11 cellular contexts compared by ENCODE assay signal in genomic region chr12:99130808-99131538, GRCh38.
DNase-seq lines count a peak whose midpoint lies in the region; ATAC-seq and TF ChIP-seq lines count a peak whose summit lies in the region.
"Had no signal": no experiment of that assay in that cellular context is flagged by ENCODE, and none has a peak within 500 bp of the region (broad histone marks: within the 10 kb centered on the region; RNA-seq: fewer than 3 reads in every experiment).

No MANE protein-coding gene starts in this region.

- H3K4me3 ChIP-seq in ectodermal cell (ENCODE audit: insufficient read depth, low read depth, low read length) (no peak overlapping the region), OCI-LY7 (ENCODE audit: low read depth, low read length, poor library complexity, severe bottlenecking) (no peak overlapping the region)
- H3K4me3 ChIP-seq: MG63 had no signal

- H3K9me2 ChIP-seq in OCI-LY7 (ENCODE audit: insufficient read depth, low read length): no peaks in the 10 kb centered on the region

- DNase-seq in CD1c-positive myeloid dendritic cell (ENCODE audit: extremely low spot score): peak; percentile 86
- no peak for DNase-seq in OCI-LY7 (ENCODE audit: low spot score)
- DNase-seq in stimulated activated CD4-positive, alpha-beta T cell treated with anti-CD3 and anti-CD28 coated beads, Interleukin-4, amount 100 ng/mL, for 24 hours: no peak
- no peak for DNase-seq in COLO668 (lab: John Stamatoyannopoulos, UW; ENCODE audit: unreplicated experiment)
- no peak for DNase-seq in NCI-H69 (lab: John Stamatoyannopoulos, UW)
- DNase-seq: BE2C; stimulated activated CD8-positive, alpha-beta memory T cell treated with anti-CD3 and anti-CD28 coated beads, Interleukin-4, amount 100 ng/mL, for 48 hours had no signal

- ATAC-seq in GM21447 (IDR thresholded peaks at IDR 0.05; ENCODE audit: unreplicated experiment): peak; percentile 97
- peak; percentile 93 for ATAC-seq in HG03457 (IDR thresholded peaks at IDR 0.05; ENCODE audit: unreplicated experiment)

- TF ChIP-seq CTCF in OCI-LY7 (conservative IDR thresholded peaks at IDR 0.05; ENCODE audit: low read length): no peak

- no peaks in the 10 kb centered on the region for H3K27me3 ChIP-seq in ectodermal cell (ENCODE audit: control insufficient read depth, insufficient read depth, low read length, poor library complexity, severe bottlenecking)
- H3K27me3 ChIP-seq: BE2C, MG63 had no signal

- H3K79me2 ChIP-seq in OCI-LY7 (ENCODE audit: insufficient read depth, low read depth, low read length): no peaks in the 10 kb centered on the region

- H4K20me1 ChIP-seq in OCI-LY7 (ENCODE audit: insufficient read depth, low read length): no peaks in the 10 kb centered on the region

- H3K27ac ChIP-seq in ectodermal cell (ENCODE audit: insufficient read depth, low read depth, low read length, poor library complexity, severe bottlenecking) (peak overlapping the region; percentile 47), OCI-LY7 (ENCODE audit: low read depth, low read length, poor library complexity, severe bottlenecking) (no peak overlapping the region)

- 86 to 88% methylated on average over 3 of the region's 3 CpGs for WGBS in ectodermal cell, 2 experiments

- H3K9me3 ChIP-seq in ectodermal cell (ENCODE audit: control insufficient read depth, low read length): no peaks in the 10 kb centered on the region
- no peaks in the 10 kb centered on the region for H3K9me3 ChIP-seq in OCI-LY7 (ENCODE audit: low read length)
- H3K9me3 ChIP-seq: BE2C, MG63 had no signal

- intact Hi-C loops in OCI-LY7 (cut with micrococcal nuclease; ENCODE audit: unreplicated experiment): no loop called here

- no peak overlapping the region for H2AFZ ChIP-seq in OCI-LY7 (ENCODE audit: low read length)

- H3K4me1 ChIP-seq in ectodermal cell (ENCODE audit: control insufficient read depth, insufficient read depth, low read length): peaks cover 20% of the 10 kb centered on the region
- no peaks in the 10 kb centered on the region for H3K4me1 ChIP-seq in OCI-LY7 (ENCODE audit: insufficient read depth, low read length, poor library complexity, severe bottlenecking)
- H3K4me1 ChIP-seq: BE2C had no signal

- H3K4me2 ChIP-seq in OCI-LY7 (ENCODE audit: low read length): no peak overlapping the region

- no TSS peak for BruUV-seq in OCI-LY7 (replicated peaks; lab: Mats Ljungman, UMichigan)

- POLR2A ChIA-PET in OCI-LY7 (lab: Charles Lee): no interaction called here

- H3K36me3 ChIP-seq in ectodermal cell (ENCODE audit: control insufficient read depth, insufficient read depth, low read length) (no peaks in the 10 kb centered on the region), OCI-LY7 (ENCODE audit: insufficient read depth, low read length) (no peaks in the 10 kb centered on the region)
- H3K36me3 ChIP-seq: BE2C, MG63 had no signal

- CTCF ChIA-PET in OCI-LY7 (lab: Charles Lee; ENCODE audit: unreplicated experiment): no interaction called here
